In genomic region chr13:31733066-31733465, GRCh38 we compare ENCODE assay signal across 22 cellular contexts. TPM values are rescaled to one million over a fixed set of nuclear protein-coding genes. Genes with fewer than 3 reads are reported as not detected.
DNase-seq lines count a peak whose midpoint lies in the region; ATAC-seq and TF ChIP-seq lines count a peak whose summit lies in the region.
"Had no signal": no experiment of that assay in that cellular context is flagged by ENCODE, and none has a peak within 500 bp of the region (broad histone marks: within the 10 kb centered on the region; RNA-seq: fewer than 3 reads in every experiment).

No MANE protein-coding gene starts in this region.

- no peak for TF ChIP-seq CTCF in hepatocyte (IDR thresholded peaks at IDR 0.05; ENCODE audit: poor library complexity)

- no peak overlapping the region for H2AFZ ChIP-seq in hepatocyte

- H3K27me3 ChIP-seq in hepatocyte = peaks cover 2% of the 10 kb centered on the region
- H3K27me3 ChIP-seq: body of pancreas had no signal

- no peaks in the 10 kb centered on the region for H4K20me1 ChIP-seq in hepatocyte (ENCODE audit: insufficient read depth, poor library complexity, severe bottlenecking)

- H3K4me2 ChIP-seq in hepatocyte = peak overlapping the region; percentile 53

- peak; percentile 21 for DNase-seq in EH (ENCODE audit: low read depth)
- DNase-seq in hepatocyte (ENCODE audit: low spot score) = no peak
- no peak for DNase-seq in skeletal muscle cell (ENCODE audit: low read depth)
- DNase-seq in OCI-M2 (lab: John Stamatoyannopoulos, UW; ENCODE audit: unreplicated experiment) = no peak
- no peak for DNase-seq in superior temporal gyrus (ENCODE audit: extremely low spot score)
- DNase-seq: activated CD4-positive, alpha-beta T cell treated with anti-CD3 and anti-CD28 coated beads, Interleukin-2, amount 50 U/mL, for 4 hours; activated naive CD4-positive, alpha-beta T cell treated with anti-CD3 and anti-CD28 coated beads for 36 hours; body of pancreas; cortex of kidney; DND-41; H7; MV-4-11; natural killer cell; NCI-H2081 treated with DMSO at 0.1 percent for 48 hours; NCI-H510A; trophoblast cell had no signal

- H3K9me3 ChIP-seq in hepatocyte (ENCODE audit: low read depth) = no peaks in the 10 kb centered on the region
- H3K9me3 ChIP-seq: body of pancreas had no signal

- no peaks in the 10 kb centered on the region for H3K36me3 ChIP-seq in hepatocyte (replicated peaks; ENCODE audit: insufficient read depth, low read depth)

- no peaks in the 10 kb centered on the region for H3K9me2 ChIP-seq in hepatocyte (replicated peaks; ENCODE audit: insufficient read depth)

- no peaks in the 10 kb centered on the region for H3K79me2 ChIP-seq in hepatocyte

- H3K4me3 ChIP-seq in hepatocyte (no peak overlapping the region), skeletal muscle cell (ENCODE audit: low read depth, low read length) (peak overlapping the region; percentile 5)
- H3K4me3 ChIP-seq: body of pancreas had no signal

- H3K27ac ChIP-seq in hepatocyte = no peak overlapping the region
- H3K27ac ChIP-seq: body of pancreas, epithelial cell of prostate had no signal

- ATAC-seq in SK-N-SH treated with all-trans-retinoic acid at 6 μM for 48 hours = 0 out of 3 replicates have a peak, but pooled peaks have one; percentile 34
- ATAC-seq in GM19351 (IDR thresholded peaks at IDR 0.05; ENCODE audit: unreplicated experiment) = no peak
- ATAC-seq in HG03108 (IDR thresholded peaks at IDR 0.05; ENCODE audit: unreplicated experiment) = no peak
- ATAC-seq: body of pancreas; natural killer cell; stimulated activated effector memory CD8-positive, alpha-beta T cell treated with anti-CD3 and anti-CD28 coated beads, Interleukin-12 subunit alpha, Interleukin-12 subunit beta, amount 100 ng/mL, for 72 hours had no signal

- H3K4me1 ChIP-seq in hepatocyte (ENCODE audit: insufficient read depth) = no peaks in the 10 kb centered on the region
- H3K4me1 ChIP-seq: body of pancreas had no signal

- WGBS in hepatocyte (ENCODE audit: low lambda C conversion rate, missing lambda C conversion rate) = 26% methylated on average over 5 of the region's 5 CpGs

TF ChIP-seq in SK-N-SH treated with all-trans-retinoic acid at 6 μM for 48 hours, 23 proteins besides CTCF, POLR2A, EP300 and RAD21:
- TF ChIP-seq CREB5 (CRISPR knock-in tag; IDR thresholded peaks at IDR 0.05; ENCODE audit: low read depth) (no peak), ISL1 (CRISPR knock-in tag; IDR thresholded peaks at IDR 0.05) (no peak), ARNTL (CRISPR knock-in tag; IDR thresholded peaks at IDR 0.05; ENCODE audit: borderline replicate concordance, low read depth) (no peak), CSDC2 (CRISPR knock-in tag; IDR thresholded peaks at IDR 0.05) (no peak), ESRRG (CRISPR knock-in tag; IDR thresholded peaks at IDR 0.05) (no peak), ZFP30 (CRISPR knock-in tag; IDR thresholded peaks at IDR 0.05) (no peak), ZNF70 (CRISPR knock-in tag; IDR thresholded peaks at IDR 0.05) (no peak), OSR1 (CRISPR knock-in tag; IDR thresholded peaks at IDR 0.05) (no peak), TCF4 (CRISPR knock-in tag; IDR thresholded peaks at IDR 0.05; ENCODE audit: borderline replicate concordance) (no peak), ZFP3 (CRISPR knock-in tag; IDR thresholded peaks at IDR 0.05) (no peak)
TF ChIP-seq in SK-N-SH treated with all-trans-retinoic acid at 6 μM for 48 hours: peak in this region for 0.

RNA-seq across cellular contexts. Expression of gene RXFP2, which starts 6.3 kb away (rescaled TPM):
- not detected in 2 replicates for total RNA-seq in hepatocyte
- polyA plus RNA-seq in hepatocyte = not detected in 2 replicates
- total RNA-seq: activated naive CD4-positive, alpha-beta T cell treated with anti-CD3 and anti-CD28 coated beads for 36 hours; body of pancreas; H7; natural killer cell; T-helper 1 cell treated with Interleukin-12 subunit alpha and Interleukin-12 subunit beta and Interleukin-4 antibody, amounts not matched to agents 30 ng/mL and 1 ng/mL, for 36 hours had no signal
